Comparison of ENCODE assay signal across 23 cellular contexts in the genomic region with DNA sequence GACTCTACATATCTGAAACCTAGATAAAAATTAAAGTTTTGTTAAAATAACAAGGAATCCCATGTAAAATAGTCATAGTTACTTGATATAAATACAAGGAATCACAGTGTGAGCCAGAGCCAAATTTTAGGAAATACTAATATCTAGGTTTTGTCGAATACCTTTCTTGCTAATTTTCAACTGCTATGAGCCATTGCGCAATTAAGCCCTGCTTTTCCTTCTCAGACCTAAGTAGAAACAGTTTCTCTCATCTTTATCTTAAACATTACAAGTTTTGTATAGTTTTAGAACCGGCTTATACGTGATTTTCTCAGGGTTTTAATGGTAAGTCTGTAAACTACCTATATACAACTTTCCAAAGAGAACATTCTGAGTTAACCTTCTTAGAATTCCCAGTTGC.
"Had no signal": no experiment of that assay in that cellular context is flagged by ENCODE, and none has a peak within 500 bp of the region (broad histone marks: within the 10 kb centered on the region; RNA-seq: fewer than 3 reads in every experiment).

No MANE protein-coding gene starts in this region.

- H3K36me3 ChIP-seq: colonic mucosa, gastroesophageal sphincter, heart left ventricle, left lung, lower lobe of right lung had no signal

- H3K9me3 ChIP-seq: colonic mucosa, gastroesophageal sphincter, heart left ventricle, left lung, lower lobe of right lung, mucosa of descending colon had no signal

- ATAC-seq: effector memory CD8-positive, alpha-beta T cell; esophagus mucosa; foreskin keratinocyte; gastroesophageal sphincter; heart left ventricle; left cardiac atrium; left lung; left ventricle myocardium superior; lower lobe of right lung; mucosa of descending colon had no signal

- FAIRE-seq: endometrium, frontal cortex, islet of Langerhans, keratinocyte had no signal

- H3K4me1 ChIP-seq: colonic mucosa, foreskin keratinocyte, gastroesophageal sphincter, left lung, lower lobe of right lung had no signal

- H3K4me3 ChIP-seq: colonic mucosa, gastroesophageal sphincter, heart left ventricle, left lung, lower lobe of right lung, mucosa of descending colon had no signal

- H3K27me3 ChIP-seq: colonic mucosa, foreskin keratinocyte, gastroesophageal sphincter, left lung had no signal

- H3K27ac ChIP-seq: colonic mucosa, epithelial cell of prostate, foreskin keratinocyte, gastroesophageal sphincter, heart left ventricle, left lung, lower lobe of right lung had no signal

- DNase-seq: colonic mucosa; cortex of kidney; effector CD8-positive, alpha-beta T cell; effector memory CD8-positive, alpha-beta T cell; endodermal cell; erythroblast; foreskin keratinocyte; heart left ventricle; hippocampal formation; left cardiac atrium; left lung; left ventricle myocardium superior; lower lobe of right lung; mesenchymal stem cell; mucosa of descending colon; naive B cell had no signal
